8 cellular contexts compared by ENCODE assay signal in genomic region chr10:43407148-43407575, GRCh38. TPM values are rescaled to one million over a fixed set of nuclear protein-coding genes. Genes with fewer than 3 reads are reported as not detected.
DNase-seq lines count a peak whose midpoint lies in the region; ATAC-seq and TF ChIP-seq lines count a peak whose summit lies in the region.

No MANE protein-coding gene starts in this region.

- intact Hi-C loops in adrenal gland (cut with DNase I) (no loop called here), right cardiac atrium (cut with DNase I) (no loop called here)

- DNase-seq in SK-MEL-5 (ENCODE audit: low read depth, low spot score) (peak; percentile 32), adrenal gland (peak; percentile 59 to 76 (median 66)), right cardiac atrium (peak; percentile 69 to 89 (median 86)), putamen (ENCODE audit: low spot score) (peak; percentile 29), inferior parietal cortex (ENCODE audit: extremely low spot score) (no peak), NCI-H2107 (lab: John Stamatoyannopoulos, UW) (no peak)

- H3K36me3 ChIP-seq in ES-I3 (ENCODE audit: insufficient read depth, low read length) (no peaks in the 10 kb centered on the region), adrenal gland (replicated peaks in 1 of 2) (peaks cover 0 to 4% of the 10 kb centered on the region in 2 donors)

- H3K27me3 ChIP-seq in adrenal gland (no peaks in the 10 kb centered on the region), right cardiac atrium (ENCODE audit: control insufficient read depth, insufficient read depth) (no peaks in the 10 kb centered on the region)

- peak; percentile 25 for ATAC-seq in HG02798 (IDR thresholded peaks at IDR 0.05; ENCODE audit: poor library complexity, unreplicated experiment)
- peak; percentile 38 to 47 for ATAC-seq in right cardiac atrium

- H3K4me1 ChIP-seq in ES-I3 (ENCODE audit: insufficient read depth, low read length) = peaks cover 26% of the 10 kb centered on the region
- peaks cover 23 to 49% of the 10 kb centered on the region in 2 donors for H3K4me1 ChIP-seq in adrenal gland (replicated peaks in 1 of 2)
- peaks cover 3% of the 10 kb centered on the region for H3K4me1 ChIP-seq in right cardiac atrium (ENCODE audit: control insufficient read depth, insufficient read depth, low read length)

- H3K9ac ChIP-seq in ES-I3 (ENCODE audit: low read depth, low read length) = peak overlapping the region; percentile 69

- H3K9me3 ChIP-seq in ES-I3 (ENCODE audit: control insufficient read depth, insufficient read depth, low read length) = no peaks in the 10 kb centered on the region
- no peaks in the 10 kb centered on the region for H3K9me3 ChIP-seq in adrenal gland (replicated peaks in 1 of 3)
- no peaks in the 10 kb centered on the region for H3K9me3 ChIP-seq in right cardiac atrium (ENCODE audit: control insufficient read depth, low read length)

- 0 to 1% (median 0%) methylated on average over 18 to 59 of the region's 59 CpGs for WGBS in adrenal gland, 4 donors
- WGBS in right cardiac atrium = under 1% methylated on average over 59 of the region's 59 CpGs

- H3K27ac ChIP-seq in adrenal gland (peak overlapping the region; percentile 99 to 100 (median 99)), right cardiac atrium (ENCODE audit: low read length) (peak overlapping the region; percentile 96)

- TF ChIP-seq CTCF in adrenal gland (IDR thresholded peaks at IDR 0.05) = peak in 1 of 6 experiments; percentile 2

- no peak for TF ChIP-seq POLR2A in adrenal gland (IDR thresholded peaks at IDR 0.05)

- in situ Hi-C loops in SK-MEL-5 (cut with HindIII; ENCODE audit: low pct_unique_long_range_greater_than_20kb, low sequenced_read_pairs) = no loop called here

- peak overlapping the region in 3 of 4 donors; percentile 75 to 97 (median 89) for H3K4me3 ChIP-seq in adrenal gland
- peak overlapping the region; percentile 82 for H3K4me3 ChIP-seq in right cardiac atrium (ENCODE audit: low read length)

RNA-seq across cellular contexts. Expression of gene HNRNPF, which starts 1.8 kb away (rescaled TPM):
- 265 and 297 TPM in 2 replicates for total RNA-seq in SK-MEL-5 (2014; rRNA removed; shearing (Covaris generic))
- 220 and 276 TPM in 2 replicates for polyA plus RNA-seq in SK-MEL-5 (2015; cell fraction: cytosol; rRNA removed)
- polyA plus RNA-seq in SK-MEL-5 (2015; cell fraction: nucleus; rRNA removed) = 158 and 177 TPM in 2 replicates
- total RNA-seq in adrenal gland = 100 to 1,000 TPM; 103 to 207 (median 144) TPM
- 100 to 1,000 TPM in 1 of 3 donors, 10 to 100 TPM in 2; 48.7 to 141 (median 51.3) TPM for polyA plus RNA-seq in adrenal gland
- total RNA-seq in right cardiac atrium = 10 to 100 TPM; 67.2 to 93.4 (median 77.2) TPM
- 41.6 TPM for polyA plus RNA-seq in right cardiac atrium

RNA-seq across cellular contexts. Expression of gene ZNF487, which starts 29.7 kb away (rescaled TPM):
- total RNA-seq in SK-MEL-5 (2014; rRNA removed; shearing (Covaris generic)) = 1.7 and 2.9 TPM in 2 replicates
- 0.09 and 0.38 TPM in 2 replicates for polyA plus RNA-seq in SK-MEL-5 (2015; cell fraction: cytosol; rRNA removed)
- polyA plus RNA-seq in SK-MEL-5 (2015; cell fraction: nucleus; rRNA removed) = 0.64 and 6.1 TPM in 2 replicates
- total RNA-seq in adrenal gland (1 to 10 TPM; 2.1 to 8.1 (median 4.5) TPM), right cardiac atrium (1 to 10 TPM; 3.0 to 4.0 (median 3.4) TPM)
- polyA plus RNA-seq in adrenal gland (1 to 10 TPM; 7.2 to 8.6 (median 7.6) TPM), right cardiac atrium (4.2 TPM)

RNA-seq across cellular contexts. Expression of gene FXYD4, which starts 35.7 kb away (rescaled TPM):
- not detected in 2 replicates for total RNA-seq in SK-MEL-5 (2014; rRNA removed; shearing (Covaris generic))
- not detected in 2 replicates for polyA plus RNA-seq in SK-MEL-5 (2015; cell fraction: cytosol; rRNA removed)
- polyA plus RNA-seq in SK-MEL-5 (2015; cell fraction: nucleus; rRNA removed) = not detected in 2 replicates
- total RNA-seq in adrenal gland = under 1 TPM in 1 of 8 donors, not detected in 7; 0.86 TPM
- not detected for polyA plus RNA-seq in adrenal gland
- total RNA-seq in right cardiac atrium = not detected
- polyA plus RNA-seq in right cardiac atrium = not detected

Comparison
In these comparisons a context has a peak if more than half of its experiments do, and no peak if none do; other contexts are left out.
1. DNase-seq: peak in SK-MEL-5 (single experiment), adrenal gland (7 of 7), right cardiac atrium (3 of 3) and putamen (single experiment); none in inferior parietal cortex (single experiment) and NCI-H2107 (single experiment).